ENCODE assay signal across 28 cellular contexts in the genomic region with DNA sequence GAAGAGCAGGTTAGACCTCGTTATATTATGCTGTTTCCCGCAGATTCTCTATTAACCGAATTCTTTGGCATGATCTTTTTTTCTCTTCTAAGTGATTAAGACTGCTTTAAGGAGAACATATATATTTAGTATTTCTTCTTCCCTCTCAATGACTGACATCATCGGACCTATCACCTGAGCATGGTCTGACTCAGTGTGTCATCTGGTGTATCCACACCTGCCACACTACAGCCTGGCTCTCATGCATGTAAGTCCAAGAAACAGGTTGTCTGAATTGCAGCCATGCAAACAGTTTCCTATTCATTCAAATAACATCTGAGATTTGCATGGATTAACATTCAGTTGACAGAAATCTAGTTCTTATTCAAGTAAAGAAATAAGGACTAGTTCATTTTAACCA.
"Had no signal": no experiment of that assay in that cellular context is flagged by ENCODE, and none has a peak within 500 bp of the region (broad histone marks: within the 10 kb centered on the region; RNA-seq: fewer than 3 reads in every experiment).

No MANE protein-coding gene starts in this region.

- H3K27ac Mint-ChIP-seq: natural killer cell; stimulated activated naive B cell treated with anti-CD40 and anti-IgM and Interleukin-4, amounts not matched to agents 10 μg/mL and 1 μg/mL and 100 μg/mL, for 72 hours had no signal

- H3K9me3 Mint-ChIP-seq: natural killer cell; stimulated activated naive B cell treated with anti-CD40 and anti-IgM and Interleukin-4, amounts not matched to agents 10 μg/mL and 1 μg/mL and 100 μg/mL, for 72 hours had no signal

- H3K4me3 Mint-ChIP-seq: natural killer cell; stimulated activated naive B cell treated with anti-CD40 and anti-IgM and Interleukin-4, amounts not matched to agents 10 μg/mL and 1 μg/mL and 100 μg/mL, for 72 hours had no signal

- H3K4me1 ChIP-seq: left lung, lower lobe of right lung, pancreas, prostate gland, stomach, testis, thyroid gland, transverse colon, upper lobe of left lung, vagina had no signal

- H3K4me1 Mint-ChIP-seq: natural killer cell; stimulated activated naive B cell treated with anti-CD40 and anti-IgM and Interleukin-4, amounts not matched to agents 10 μg/mL and 1 μg/mL and 100 μg/mL, for 72 hours had no signal

- H3K36me3 Mint-ChIP-seq: natural killer cell; stimulated activated naive B cell treated with anti-CD40 and anti-IgM and Interleukin-4, amounts not matched to agents 10 μg/mL and 1 μg/mL and 100 μg/mL, for 72 hours had no signal

- H3K4me3 ChIP-seq: left lung, lower lobe of right lung, pancreas, prostate gland, skin epidermis, stomach, testis, thyroid gland, transverse colon, upper lobe of left lung, vagina had no signal

- H3K27ac ChIP-seq: left lung, lower lobe of right lung, pancreas, prostate gland, skin epidermis, stomach, testis, thyroid gland, transverse colon, upper lobe of left lung, vagina had no signal

- ATAC-seq: left colon; left lung; lower lobe of right lung; natural killer cell; pancreas; right cardiac atrium; sciatic nerve; stimulated activated naive B cell treated with anti-CD40 and anti-IgM and Interleukin-4, amounts not matched to agents 10 μg/mL and 1 μg/mL and 100 μg/mL, for 72 hours; stimulated activated naive CD8-positive, alpha-beta T cell treated with anti-CD3 and anti-CD28 coated beads, Interleukin-15, Interleukin-2, amounts not matched to agents 100 U/mL and 50 U/mL, for 24 hours had no signal

- DNase-seq: hippocampal formation; kidney glomerular epithelial cell; left colon; left lung; lower lobe of right lung; mammary epithelial cell; mesenchymal stem cell; natural killer cell; nucleus accumbens; pancreas; posterior cingulate gyrus; retina; right cardiac atrium; stimulated activated CD4-positive, alpha-beta T cell treated with anti-CD3 and anti-CD28 coated beads, Interleukin-12 subunit alpha, Interleukin-12 subunit beta, amount 100 ng/mL, for 4 hours; stimulated activated CD4-positive, alpha-beta T cell treated with anti-CD3 and anti-CD28 coated beads, Interleukin-15, amount 100 ng/mL, for 24 hours; stimulated activated CD4-positive, alpha-beta T cell treated with anti-CD3 and anti-CD28 coated beads, Interleukin-2, amount 100 ng/mL, for 24 hours; stimulated activated CD4-positive, alpha-beta T cell treated with anti-CD3 and anti-CD28 coated beads, Interleukin-4, amount 100 ng/mL, for 1 hour; stimulated activated naive B cell treated with anti-CD40 and anti-IgM and Interleukin-4, amounts not matched to agents 10 μg/mL and 1 μg/mL and 100 μg/mL, for 72 hours; stimulated activated naive CD8-positive, alpha-beta T cell treated with anti-CD3 and anti-CD28 coated beads, Interleukin-15, Interleukin-2, amounts not matched to agents 100 U/mL and 50 U/mL, for 24 hours; stomach; testis; thyroid gland; transverse colon; upper lobe of left lung had no signal

- H3K36me3 ChIP-seq: left lung, lower lobe of right lung, pancreas, prostate gland, stomach, thyroid gland, transverse colon, upper lobe of left lung, vagina had no signal

- H3K27me3 ChIP-seq: left lung, pancreas, stomach, testis, thyroid gland, transverse colon, upper lobe of left lung, vagina had no signal

- H3K9me3 ChIP-seq: left lung, lower lobe of right lung, pancreas, prostate gland, stomach, testis, thyroid gland, transverse colon, upper lobe of left lung, vagina had no signal
